8 cellular contexts compared by ENCODE assay signal in the genomic region with DNA sequence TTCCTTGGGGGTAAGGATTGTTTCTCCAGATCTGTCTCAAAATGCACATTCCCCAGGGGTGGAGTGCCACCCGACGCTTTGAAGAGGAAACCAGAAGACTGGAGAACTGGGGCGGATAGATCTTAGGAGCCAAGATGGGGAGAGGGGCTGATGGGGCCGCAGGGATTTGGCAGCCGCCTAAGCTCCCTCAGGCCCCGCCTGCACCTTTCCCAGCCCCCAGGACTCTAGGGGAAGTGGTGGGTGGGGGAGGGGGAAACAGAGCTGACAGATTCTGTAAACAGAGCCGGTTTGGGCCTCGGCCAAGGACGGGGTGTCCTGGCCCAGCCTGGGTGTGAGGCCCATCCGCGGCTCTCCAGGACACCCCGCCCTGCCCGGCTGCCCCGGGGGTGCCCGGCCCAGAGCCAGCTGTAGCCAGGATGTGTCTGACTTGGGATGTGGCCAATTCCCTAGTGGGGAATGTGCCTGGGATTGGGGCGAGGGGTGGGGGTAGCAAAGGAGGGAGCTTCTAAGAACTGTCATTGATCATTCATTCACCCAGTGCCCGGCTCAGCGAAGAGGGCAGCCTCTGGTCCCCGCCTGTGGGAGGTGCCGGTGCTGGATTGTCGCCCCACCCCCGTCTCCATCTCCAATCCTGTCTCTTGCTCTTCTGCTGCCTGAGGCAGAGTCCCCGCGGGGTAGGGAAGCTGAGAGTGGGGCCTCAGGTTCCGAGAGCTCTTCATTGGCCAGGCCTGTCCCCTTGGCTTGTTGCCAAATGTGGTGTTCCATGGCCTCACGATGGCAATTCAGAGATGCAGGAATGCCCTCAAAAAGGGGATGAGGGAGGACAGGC. TPM values are rescaled to one million over a fixed set of nuclear protein-coding genes. Genes with fewer than 3 reads are reported as not detected.
DNase-seq lines count a peak whose midpoint lies in the region; ATAC-seq and TF ChIP-seq lines count a peak whose summit lies in the region.

No MANE protein-coding gene starts in this region.

- H2AK5ac ChIP-seq in mesendoderm (ENCODE audit: low read length), result peak overlapping the region; percentile 73

- H3K9ac ChIP-seq in mesendoderm (ENCODE audit: low read length), result peak overlapping the region; percentile 93

- no peaks in the 10 kb centered on the region for H3K79me1 ChIP-seq in mesendoderm (ENCODE audit: low read length)

- H2BK15ac ChIP-seq in mesendoderm (replicated peaks; ENCODE audit: low read depth), result no peak overlapping the region

- H2BK120ac ChIP-seq in mesendoderm (ENCODE audit: low read depth, low read length), result peak overlapping the region; percentile 32

- DNase-seq in AG04450 (ENCODE audit: low read depth, low spot score) (no peak), NCI-H82 treated with DMSO at 0.1 percent for 48 hours (lab: John Stamatoyannopoulos, UW; ENCODE audit: unreplicated experiment) (peak; percentile 85), activated T-cell treated with anti-CD3 and anti-CD28 coated beads for 24 hours (ENCODE audit: low read depth) (peak; percentile 13), epithelial cell of esophagus (ENCODE audit: low read depth) (peak; percentile 77), mesendoderm (peak; percentile 97)
- DNase-seq in stimulated activated naive CD4-positive, alpha-beta T cell treated with Interleukin-2 at 50 U/mL for 16 hours (lab: John Stamatoyannopoulos, UW), result peak; percentile 14

- H3K4me2 ChIP-seq in mesendoderm (ENCODE audit: low read length), result peak overlapping the region; percentile 46

- POLR2A ChIA-PET in AG04450 (lab: Yijun Ruan, JAX), result interaction anchor here (0.6 to 2.1 kb wide), 12 partner anchors 15 to 289 kb away, joined by 3 to 13 read pairs (median 4); partner anchors contain the start of genes CDKN2AIPNL, SKP1 and UBE2B

- ATAC-seq in GM18907 (IDR thresholded peaks at IDR 0.05; ENCODE audit: unreplicated experiment) (peak; percentile 43), HG03460 (IDR thresholded peaks at IDR 0.05; ENCODE audit: unreplicated experiment) (peak; percentile 38)

- peak overlapping the region; percentile 94 for H3K27ac ChIP-seq in AG04450 (ENCODE audit: low read depth, low read length)
- H3K27ac ChIP-seq in mesendoderm (ENCODE audit: low read depth, low read length), result peak overlapping the region; percentile 96

- H2BK5ac ChIP-seq in mesendoderm (ENCODE audit: low read length), result peak overlapping the region; percentile 79

- H3K56ac ChIP-seq in mesendoderm (ENCODE audit: low read length), result peak overlapping the region; percentile 89

- peak overlapping the region; percentile 93 for H3K4ac ChIP-seq in mesendoderm (ENCODE audit: low read depth, low read length)

- no peaks in the 10 kb centered on the region for H3K27me3 ChIP-seq in AG04450 (ENCODE audit: control insufficient read depth, insufficient read depth, low read length)
- no peaks in the 10 kb centered on the region for H3K27me3 ChIP-seq in mesendoderm (ENCODE audit: insufficient read depth, low read length, poor library complexity)

- H3K36me3 ChIP-seq in mesendoderm (ENCODE audit: control insufficient read depth, insufficient read depth, low read length), result no peaks in the 10 kb centered on the region

- WGBS in mesendoderm (ENCODE audit: extremely low coverage, insufficient coverage, low lambda C conversion rate), result no CpG with 5 or more reads among the region's 26 CpGs

- H4K8ac ChIP-seq in mesendoderm (ENCODE audit: low read depth, low read length), result no peak overlapping the region

- H3K23ac ChIP-seq in mesendoderm (ENCODE audit: low read length), result no peak overlapping the region

- no peak for TF ChIP-seq CTCF in AG04450 (IDR thresholded peaks at IDR 0.05; ENCODE audit: low read depth, low read length)
- TF ChIP-seq CTCF in epithelial cell of esophagus (IDR thresholded peaks at IDR 0.05; ENCODE audit: insufficient read depth, low read depth, low read length, missing control alignments), result no peak

- CTCF ChIA-PET in AG04450 (lab: Charles Lee), result interaction anchor here (0.5 to 2.6 kb wide), 7 partner anchors 26 to 121 kb away, joined by 3 to 12 read pairs (median 5); partner anchors contain the start of gene CDKN2AIPNL

- H4K5ac ChIP-seq in mesendoderm (ENCODE audit: low read length), result no peak overlapping the region

- peak overlapping the region; percentile 95 for H3K18ac ChIP-seq in mesendoderm (ENCODE audit: low read length)

- peaks cover 4% of the 10 kb centered on the region for H3K4me1 ChIP-seq in mesendoderm (ENCODE audit: control insufficient read depth, low read depth, low read length)

- peak overlapping the region; percentile 54 for H3K4me3 ChIP-seq in AG04450 (ENCODE audit: low read depth, low read length)
- peak overlapping the region; percentile 37 for H3K4me3 ChIP-seq in epithelial cell of esophagus (ENCODE audit: low read length)
- H3K4me3 ChIP-seq in mesendoderm (ENCODE audit: low read length), result peak overlapping the region; percentile 61

- H3K79me2 ChIP-seq in mesendoderm (ENCODE audit: control insufficient read depth, insufficient read depth, low read length), result no peaks in the 10 kb centered on the region

- H3K9me3 ChIP-seq in AG04450 (ENCODE audit: control insufficient read depth, insufficient read depth, low read length), result no peaks in the 10 kb centered on the region

RNA-seq across cellular contexts. Expression of gene CDKN2AIPNL, which starts 54.8 kb away (rescaled TPM):
- polyA plus RNA-seq in AG04450 (2011; rRNA removed), result 16.7 and 20.8 TPM in 2 replicates
- 4.8 and 6.7 TPM in 2 replicates for polyA minus RNA-seq in AG04450 (2011; rRNA and poly(A)+ RNA removed)
- polyA plus RNA-seq in mesendoderm (2013, experiment 1 of 2), result 57.0 TPM
- polyA plus RNA-seq in mesendoderm (2013, experiment 2 of 2), result 58.8 TPM

RNA-seq across cellular contexts. Expression of gene JADE2, which starts 59.0 kb away (rescaled TPM):
- polyA plus RNA-seq in AG04450 (2011; rRNA removed), result 12.4 and 13.2 TPM in 2 replicates
- polyA minus RNA-seq in AG04450 (2011; rRNA and poly(A)+ RNA removed), result 31.0 and 32.7 TPM in 2 replicates
- polyA plus RNA-seq in mesendoderm (2013, experiment 1 of 2), result 36.2 TPM
- 36.7 TPM for polyA plus RNA-seq in mesendoderm (2013, experiment 2 of 2)
